Comparison of ENCODE assay signal across 10 cellular contexts in the genomic region with DNA sequence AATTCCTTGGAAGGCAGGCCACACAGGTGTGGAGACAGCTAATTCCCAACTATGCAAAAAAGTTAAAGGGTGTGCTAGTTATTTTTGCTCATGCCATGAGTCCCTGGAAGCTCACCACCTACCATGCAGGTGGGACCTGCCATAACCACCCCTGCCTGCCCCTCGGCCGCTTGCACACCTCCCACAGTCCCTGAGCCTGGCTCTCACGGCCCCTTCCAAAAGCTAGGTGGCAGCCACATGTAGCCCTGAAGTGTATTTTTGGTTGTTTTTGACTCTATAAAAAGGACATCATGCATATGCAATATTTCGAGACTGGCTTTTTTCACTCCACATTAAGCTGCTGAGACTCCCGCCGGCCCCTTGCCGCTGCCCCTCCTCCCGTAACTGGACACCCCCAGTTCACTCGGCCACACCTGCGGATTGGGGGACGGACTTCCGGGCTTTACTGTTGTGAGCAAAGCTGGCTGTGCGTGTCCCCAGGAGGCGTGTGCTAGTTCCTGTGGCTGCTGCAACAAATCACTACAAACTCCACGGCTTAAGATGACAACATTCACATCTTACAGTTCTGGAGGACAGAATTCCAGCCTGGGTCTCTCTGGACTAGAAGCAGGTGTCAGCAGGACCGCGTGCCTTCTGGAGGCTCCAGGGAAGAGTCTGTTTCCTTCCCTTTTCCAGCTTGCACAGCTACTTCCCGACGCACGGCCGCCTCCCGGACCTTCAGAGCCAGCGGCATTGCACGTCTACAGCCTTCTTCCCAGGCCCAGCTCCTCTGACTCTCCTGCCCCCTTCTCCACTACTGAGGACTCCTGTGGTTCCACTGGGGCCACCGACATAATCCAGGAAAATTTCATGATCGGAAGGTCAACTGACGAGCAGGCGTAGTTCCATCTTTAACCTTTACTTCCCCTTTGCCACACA. TPM values are rescaled to one million over a fixed set of nuclear protein-coding genes. Genes with fewer than 3 reads are reported as not detected.
DNase-seq lines count a peak whose midpoint lies in the region; ATAC-seq, FAIRE-seq and TF ChIP-seq lines count a peak whose summit lies in the region.
"Had no signal": no experiment of that assay in that cellular context is flagged by ENCODE, and none has a peak within 500 bp of the region (broad histone marks: within the 10 kb centered on the region; RNA-seq: fewer than 3 reads in every experiment).

No MANE protein-coding gene starts in this region.

- no peak for FAIRE-seq in kidney (lab: Jason Lieb, UNC)

- POLR2A ChIA-PET in activated CD8-positive, alpha-beta T cell treated with anti-CD3 and anti-CD28 coated beads, Interleukin-2, amount 10 ng/mL, durations not matched to agents 7 days and 5 days (lab: Charles Lee) = interaction anchor here (0.6 to 1.0 kb wide), 3 partner anchors 19 to 385 kb away, joined by 3 read pairs; partner anchors contain the start of gene NELFA

- H3K36me3 Mint-ChIP-seq in activated naive CD4-positive, alpha-beta T cell treated with anti-CD3 and anti-CD28 coated beads, Interleukin-2, amount 50 U/mL, for 24 hours = no peaks in the 10 kb centered on the region
- H3K36me3 Mint-ChIP-seq in activated CD8-positive, alpha-beta T cell treated with anti-CD3 and anti-CD28 coated beads, Interleukin-2, amount 10 ng/mL, durations not matched to agents 7 days and 5 days (ENCODE audit: low read depth) = no peaks in the 10 kb centered on the region
- no peaks in the 10 kb centered on the region for H3K36me3 Mint-ChIP-seq in type B pancreatic cell

- peaks cover 0 to 8% of the 10 kb centered on the region in 2 donors for H3K4me1 ChIP-seq in kidney (ENCODE audit: control insufficient read depth in 1 of 2, insufficient read depth in 1 of 2, low read depth in 1 of 2, low read length in 2 of 2)

- H3K9ac ChIP-seq in kidney (ENCODE audit: low read length in 2 of 2) = peak overlapping the region in 1 of 2 donors; percentile 8

- intact Hi-C loops in kidney (cut with DNase I) = no loop called here

- H3K4me3 ChIP-seq in kidney (ENCODE audit: low read length in 2 of 2) = peak overlapping the region; percentile 33 to 53

- no peak overlapping the region for H3K27ac ChIP-seq in kidney (ENCODE audit: low read depth in 2 of 2, low read length in 2 of 2)

- no peak for DNase-seq in activated naive CD4-positive, alpha-beta T cell treated with Interleukin-2 at 50 U/mL for 16 hours
- peak; percentile 34 for DNase-seq in activated CD8-positive, alpha-beta T cell treated with anti-CD3 and anti-CD28 coated beads, Interleukin-2, amount 10 ng/mL, durations not matched to agents 7 days and 5 days
- DNase-seq in kidney (no peak), type B pancreatic cell (ENCODE audit: extremely low spot score, unreplicated experiment) (no peak), SHP77 treated with DMSO at 0.1 percent for 48 hours (lab: John Stamatoyannopoulos, UW) (no peak), NCI-H2029 treated with DMSO at 0.1 percent for 48 hours (lab: John Stamatoyannopoulos, UW) (no peak)

- CTCF ChIA-PET in activated CD8-positive, alpha-beta T cell treated with anti-CD3 and anti-CD28 coated beads, Interleukin-2, amount 10 ng/mL, durations not matched to agents 7 days and 5 days (lab: Charles Lee) = interaction anchor here (1.1 to 1.6 kb wide), 3 partner anchors 9 to 22 kb away, joined by 5 to 6 read pairs (median 5); no protein-coding TSS in a partner anchor

- H3K27ac Mint-ChIP-seq in activated naive CD4-positive, alpha-beta T cell treated with anti-CD3 and anti-CD28 coated beads, Interleukin-2, amount 50 U/mL, for 24 hours = no peak overlapping the region
- no peak overlapping the region for H3K27ac Mint-ChIP-seq in activated CD8-positive, alpha-beta T cell treated with anti-CD3 and anti-CD28 coated beads, Interleukin-2, amount 10 ng/mL, durations not matched to agents 7 days and 5 days
- H3K27ac Mint-ChIP-seq in type B pancreatic cell = peak overlapping the region; percentile 67

- H3K27me3 Mint-ChIP-seq in activated naive CD4-positive, alpha-beta T cell treated with anti-CD3 and anti-CD28 coated beads, Interleukin-2, amount 50 U/mL, for 24 hours = peaks cover 2% of the 10 kb centered on the region
- H3K27me3 Mint-ChIP-seq in activated CD8-positive, alpha-beta T cell treated with anti-CD3 and anti-CD28 coated beads, Interleukin-2, amount 10 ng/mL, durations not matched to agents 7 days and 5 days (ENCODE audit: low read depth) = peaks cover 30% of the 10 kb centered on the region
- peaks cover 28% of the 10 kb centered on the region for H3K27me3 Mint-ChIP-seq in type B pancreatic cell

- no peaks in the 10 kb centered on the region for H3K9me3 ChIP-seq in kidney (ENCODE audit: control insufficient read depth in 1 of 2, low read length in 2 of 2)

- peaks cover 21% of the 10 kb centered on the region for H3K4me1 Mint-ChIP-seq in activated naive CD4-positive, alpha-beta T cell treated with anti-CD3 and anti-CD28 coated beads, Interleukin-2, amount 50 U/mL, for 24 hours
- peaks cover 27% of the 10 kb centered on the region for H3K4me1 Mint-ChIP-seq in activated CD8-positive, alpha-beta T cell treated with anti-CD3 and anti-CD28 coated beads, Interleukin-2, amount 10 ng/mL, durations not matched to agents 7 days and 5 days (ENCODE audit: low read depth)
- H3K4me1 Mint-ChIP-seq in type B pancreatic cell (ENCODE audit: unreplicated experiment) = peaks cover 27% of the 10 kb centered on the region

- H3K36me3 ChIP-seq in kidney (ENCODE audit: control insufficient read depth in 1 of 2, insufficient read depth in 2 of 2, low read length in 2 of 2) = no peaks in the 10 kb centered on the region

- H3K9me3 Mint-ChIP-seq in activated naive CD4-positive, alpha-beta T cell treated with anti-CD3 and anti-CD28 coated beads, Interleukin-2, amount 50 U/mL, for 24 hours = no peaks in the 10 kb centered on the region
- H3K9me3 Mint-ChIP-seq in activated CD8-positive, alpha-beta T cell treated with anti-CD3 and anti-CD28 coated beads, Interleukin-2, amount 10 ng/mL, durations not matched to agents 7 days and 5 days (ENCODE audit: insufficient read depth) = no peaks in the 10 kb centered on the region
- no peaks in the 10 kb centered on the region for H3K9me3 Mint-ChIP-seq in type B pancreatic cell

- H3K4me3 Mint-ChIP-seq in activated naive CD4-positive, alpha-beta T cell treated with anti-CD3 and anti-CD28 coated beads, Interleukin-2, amount 50 U/mL, for 24 hours = peak overlapping the region; percentile 46
- peak overlapping the region; percentile 8 for H3K4me3 Mint-ChIP-seq in activated CD8-positive, alpha-beta T cell treated with anti-CD3 and anti-CD28 coated beads, Interleukin-2, amount 10 ng/mL, durations not matched to agents 7 days and 5 days
- H3K4me3 Mint-ChIP-seq in type B pancreatic cell = peak overlapping the region; percentile 80

- ATAC-seq in activated CD8-positive, alpha-beta T cell treated with anti-CD3 and anti-CD28 coated beads, Interleukin-2, amount 10 ng/mL, durations not matched to agents 7 days and 5 days = peak; percentile 62
- ATAC-seq in HG03280 (IDR thresholded peaks at IDR 0.05; ENCODE audit: unreplicated experiment) = no peak

- no peak for TF ChIP-seq CTCF in kidney (IDR thresholded peaks at IDR 0.05; ENCODE audit: borderline replicate concordance, extremely low read depth, insufficient read depth)
- TF ChIP-seq CTCF in type B pancreatic cell (conservative IDR thresholded peaks at IDR 0.05) = no peak

RNA-seq across cellular contexts. Expression of gene ZFYVE28, which starts 24.8 kb away (rescaled TPM):
- total RNA-seq in activated CD8-positive, alpha-beta T cell treated with anti-CD3 and anti-CD28 coated beads, Interleukin-2, amount 10 ng/mL, durations not matched to agents 7 days and 5 days = 1 to 10 TPM; 6.1 to 6.3 TPM
- total RNA-seq in kidney (18.9 TPM), type B pancreatic cell (ENCODE audit: low replicate concordance) (3.6 and 7.0 TPM in 2 replicates)
- 8.0 TPM for polyA plus RNA-seq in kidney (ENCODE audit: insufficient read depth, low read depth, low replicate concordance)

RNA-seq across cellular contexts. Expression of gene CFAP99, which starts 25.1 kb away (rescaled TPM):
- total RNA-seq in activated CD8-positive, alpha-beta T cell treated with anti-CD3 and anti-CD28 coated beads, Interleukin-2, amount 10 ng/mL, durations not matched to agents 7 days and 5 days = not detected
- 1.7 TPM for total RNA-seq in kidney
- polyA plus RNA-seq in kidney (ENCODE audit: insufficient read depth, low read depth, low replicate concordance) = 1.5 TPM
- 0.43 and 1.1 TPM in 2 replicates for total RNA-seq in type B pancreatic cell (ENCODE audit: low replicate concordance)
- total RNA-seq: lung microvascular endothelial cell, SK-MEL-5 had no signal

Comparison
In these comparisons a context has a peak if more than half of its experiments do, and no peak if none do; other contexts are left out.
1. H3K4me3 Mint-ChIP-seq: peak in every context shown above with its lines; median percentile 80 in type B pancreatic cell; 46 in activated naive CD4-positive, alpha-beta T cell treated with anti-CD3 and anti-CD28 coated beads, Interleukin-2, amount 50 U/mL, for 24 hours; 8 in activated CD8-positive, alpha-beta T cell treated with anti-CD3 and anti-CD28 coated beads, Interleukin-2, amount 10 ng/mL, durations not matched to agents 7 days and 5 days.